Comparison of ENCODE assay signal across 16 cellular contexts in genomic region chr16:47047804-47048203, GRCh38.
DNase-seq lines count a peak whose midpoint lies in the region; ATAC-seq, FAIRE-seq and TF ChIP-seq lines count a peak whose summit lies in the region.
"Had no signal": no experiment of that assay in that cellular context is flagged by ENCODE, and none has a peak within 500 bp of the region (broad histone marks: within the 10 kb centered on the region; RNA-seq: fewer than 3 reads in every experiment).

No MANE protein-coding gene starts in this region.

- no peak overlapping the region for H2BK15ac ChIP-seq in IMR-90 (ENCODE audit: low read depth, low read length)

- H3K27ac ChIP-seq in IMR-90 (ENCODE audit: insufficient read depth, low read length) = no peak overlapping the region
- no peak overlapping the region for H3K27ac ChIP-seq in A673 (ENCODE audit: low read depth, low read length, poor library complexity, severe bottlenecking)

- H3K27me3 ChIP-seq in IMR-90 (ENCODE audit: control insufficient read depth, insufficient read depth, low read length) (peaks cover 11% of the 10 kb centered on the region; the same call in 1 of the 2 replicates), A673 (replicated peaks; ENCODE audit: insufficient read depth, low read depth, low read length, poor library complexity) (no peaks in the 10 kb centered on the region)

- DNase-seq in GM12892 (ENCODE audit: insufficient read length) = no peak
- no peak for DNase-seq in IMR-90
- DNase-seq in stimulated activated naive B cell treated with anti-CD40 and anti-IgM and Interleukin-4, amounts not matched to agents 10 μg/mL and 1 μg/mL and 100 μg/mL, for 72 hours = no peak
- no peak for DNase-seq in ureter (ENCODE audit: low spot score)
- DNase-seq in A673 (ENCODE audit: low spot score) = no peak
- DNase-seq: C1 segment of cervical spinal cord; CD4-positive, alpha-beta T cell; DMS79; EL; GOT3; HCEC 1CT; HFFc6 had no signal

- TF ChIP-seq RAD21 in IMR-90 (IDR thresholded peaks at IDR 0.05; ENCODE audit: low read length) = no peak

- no peak overlapping the region for H3K4me3 Mint-ChIP-seq in brain
- H3K4me3 Mint-ChIP-seq in stimulated activated naive B cell treated with anti-CD40 and anti-IgM and Interleukin-4, amounts not matched to agents 10 μg/mL and 1 μg/mL and 100 μg/mL, for 72 hours = no peak overlapping the region
- H3K4me3 Mint-ChIP-seq: B cell; CD4-positive, alpha-beta T cell; HFFc6 had no signal

- no peaks in the 10 kb centered on the region for H3K36me3 ChIP-seq in IMR-90 (ENCODE audit: control insufficient read depth, insufficient read depth, low read length)
- no peaks in the 10 kb centered on the region for H3K36me3 ChIP-seq in A673 (ENCODE audit: insufficient read depth, low read length, poor library complexity, severe bottlenecking)

- H2BK120ac ChIP-seq in IMR-90 (ENCODE audit: low read depth, low read length) = no peak overlapping the region

- H2AK9ac ChIP-seq in IMR-90 (replicated peaks; ENCODE audit: low read depth, low read length, poor library complexity) = no peak overlapping the region

- H3K14ac ChIP-seq in IMR-90 (replicated peaks; ENCODE audit: low read depth, low read length) = no peak overlapping the region

- H4K91ac ChIP-seq in IMR-90 (ENCODE audit: insufficient read depth, low read depth, low read length) = no peak overlapping the region

- peak; percentile 83 for FAIRE-seq in GM12892 (lab: Jason Lieb, UNC)
- FAIRE-seq: G401.6 had no signal

- intact Hi-C loops in IMR-90 (cut with micrococcal nuclease) (no loop called here), A673 (cut with micrococcal nuclease; ENCODE audit: unreplicated experiment) (no loop called here)

- H2AFZ ChIP-seq in IMR-90 (replicated peaks; ENCODE audit: low read length, poor library complexity) = peak overlapping the region; percentile 41

- H2BK5ac ChIP-seq in IMR-90 (ENCODE audit: low read depth, low read length, poor library complexity, severe bottlenecking) = no peak overlapping the region

- no peak overlapping the region for H3K18ac ChIP-seq in IMR-90 (ENCODE audit: low read depth, low read length)

- no peak overlapping the region for H4K8ac ChIP-seq in IMR-90 (ENCODE audit: low read depth in 2 of 2, low read length in 2 of 2)

- TF ChIP-seq CTCF in IMR-90 (conservative IDR thresholded peaks at IDR 0.05; ENCODE audit: low read depth, low read length) (no peak), brain (conservative IDR thresholded peaks at IDR 0.05) (no peak), A673 (conservative IDR thresholded peaks at IDR 0.05; ENCODE audit: low read depth, low read length) (no peak)

- H3K4me1 Mint-ChIP-seq in brain = peaks cover 38% of the 10 kb centered on the region
- peaks cover 19 to 40% of the 10 kb centered on the region in 2 donors for H3K4me1 Mint-ChIP-seq in stimulated activated naive B cell treated with anti-CD40 and anti-IgM and Interleukin-4, amounts not matched to agents 10 μg/mL and 1 μg/mL and 100 μg/mL, for 72 hours

- H3K9me3 Mint-ChIP-seq in brain = peaks cover 0 to 2% (median 0%) of the 10 kb centered on the region in 5 experiments
- H3K9me3 Mint-ChIP-seq in stimulated activated naive B cell treated with anti-CD40 and anti-IgM and Interleukin-4, amounts not matched to agents 10 μg/mL and 1 μg/mL and 100 μg/mL, for 72 hours = no peaks in the 10 kb centered on the region
- H3K9me3 Mint-ChIP-seq: CD4-positive, alpha-beta T cell; HFFc6 had no signal

- H3K4me3 ChIP-seq in IMR-90 (ENCODE audit: insufficient read depth, low read depth, low read length) (no peak overlapping the region), A673 (ENCODE audit: low read depth, low read length, poor library complexity, severe bottlenecking) (no peak overlapping the region)

- H3K4me1 ChIP-seq in IMR-90 (ENCODE audit: control insufficient read depth, insufficient read depth, low read length) (no peaks in the 10 kb centered on the region), A673 (ENCODE audit: insufficient read depth, low read length, poor library complexity, severe bottlenecking) (no peaks in the 10 kb centered on the region)

- H3K9ac ChIP-seq in IMR-90 (ENCODE audit: low read depth, low read length) = no peak overlapping the region

- no peak overlapping the region for H3K56ac ChIP-seq in IMR-90 (ENCODE audit: extremely low read depth, insufficient read depth, low read length)

- dilution Hi-C loops in IMR-90 (cut with HindIII; ENCODE audit: low sequenced_read_pairs, unreplicated experiment) = no loop called here

- in situ Hi-C loops in IMR-90 (cut with MboI; ENCODE audit: low sequenced_read_pairs) = no loop called here

- no peak overlapping the region for H2BK20ac ChIP-seq in IMR-90 (ENCODE audit: low read depth, low read length)

- 40% methylated on average over 1 of the region's 3 CpGs; no CpG with 5 or more reads in 1 of the 2 experiments for WGBS in IMR-90 (ENCODE audit: extremely low coverage in 2 of 2, insufficient read length in 1 of 2), 2 experiments

- TF ChIP-seq POLR2A in GM12892 (IDR thresholded peaks at IDR 0.05; ENCODE audit: low read depth, low read length) = no peak
- TF ChIP-seq POLR2A in IMR-90 (IDR thresholded peaks at IDR 0.05; ENCODE audit: low read depth, low read length) = no peak

- H3K27me3 Mint-ChIP-seq in brain = peaks cover 3% of the 10 kb centered on the region
- no peaks in the 10 kb centered on the region for H3K27me3 Mint-ChIP-seq in stimulated activated naive B cell treated with anti-CD40 and anti-IgM and Interleukin-4, amounts not matched to agents 10 μg/mL and 1 μg/mL and 100 μg/mL, for 72 hours
- H3K27me3 Mint-ChIP-seq: B cell; CD4-positive, alpha-beta T cell had no signal

- H3K79me1 ChIP-seq in IMR-90 (ENCODE audit: low read depth in 1 of 2, low read length in 2 of 2) = no peaks in the 10 kb centered on the region

- H2AK5ac ChIP-seq in IMR-90 (ENCODE audit: low read depth, low read length) = no peak overlapping the region

- H3K4me2 ChIP-seq in IMR-90 (ENCODE audit: low read depth, low read length) = no peak overlapping the region

- ATAC-seq in IMR-90 (ENCODE audit: low read depth) = no peak
- no peak for ATAC-seq in stimulated activated naive B cell treated with anti-CD40 and anti-IgM and Interleukin-4, amounts not matched to agents 10 μg/mL and 1 μg/mL and 100 μg/mL, for 72 hours (replicated peaks)
- ATAC-seq in GM18517 (IDR thresholded peaks at IDR 0.05; ENCODE audit: unreplicated experiment) = no peak

- POLR2A ChIA-PET in IMR-90 (lab: Charles Lee; ENCODE audit: unreplicated experiment) = no interaction called here
- POLR2A ChIA-PET in A673 (lab: Charles Lee; ENCODE audit: low non-redundant PET) = no interaction called here

- H3K23ac ChIP-seq in IMR-90 (ENCODE audit: low read depth, low read length) = no peak overlapping the region

- H3K4ac ChIP-seq in IMR-90 (ENCODE audit: low read depth, low read length) = no peak overlapping the region

- no peaks in the 10 kb centered on the region for H4K20me1 ChIP-seq in IMR-90 (ENCODE audit: insufficient read depth, low read length)

- no peak overlapping the region for H4K5ac ChIP-seq in IMR-90 (ENCODE audit: low read depth, low read length)

- H3K27ac Mint-ChIP-seq in brain = peak overlapping the region in 4 of 5 experiments; percentile 46 to 94 (median 72)
- H3K27ac Mint-ChIP-seq in stimulated activated naive B cell treated with anti-CD40 and anti-IgM and Interleukin-4, amounts not matched to agents 10 μg/mL and 1 μg/mL and 100 μg/mL, for 72 hours = peak overlapping the region; percentile 59
- H3K27ac Mint-ChIP-seq: CD4-positive, alpha-beta T cell; HFFc6 had no signal

- BruUV-seq in IMR-90 (replicated peaks; lab: Mats Ljungman, UMichigan) = no TSS peak
- no TSS peak for BruUV-seq in A673 (replicated peaks; lab: Mats Ljungman, UMichigan)

- H3K9me3 ChIP-seq in IMR-90 (ENCODE audit: control insufficient read depth, insufficient read depth, low read length) = no peaks in the 10 kb centered on the region
- H3K9me3 ChIP-seq in A673 (ENCODE audit: low read depth, low read length, poor library complexity, severe bottlenecking) = no peaks in the 10 kb centered on the region

- no peaks in the 10 kb centered on the region for H3K36me3 Mint-ChIP-seq in brain
- H3K36me3 Mint-ChIP-seq in stimulated activated naive B cell treated with anti-CD40 and anti-IgM and Interleukin-4, amounts not matched to agents 10 μg/mL and 1 μg/mL and 100 μg/mL, for 72 hours = no peaks in the 10 kb centered on the region

- CTCF ChIA-PET in IMR-90 (lab: Yijun Ruan, JAX) = interaction anchor here (2.7 kb wide), 1 partner anchor 10 kb away, joined by 11 read pairs; no protein-coding TSS in a partner anchor
- CTCF ChIA-PET in A673 (lab: Charles Lee) = no interaction called here

- no peaks in the 10 kb centered on the region for H3K9me1 ChIP-seq in IMR-90 (ENCODE audit: insufficient read depth, low read length)

TF ChIP-seq in IMR-90, 13 proteins besides CTCF, POLR2A, EP300 and RAD21:
- no peak for TF ChIP-seq RFX5 (IDR thresholded peaks at IDR 0.05; ENCODE audit: low read depth, low read length)
- no peak for TF ChIP-seq FOS (IDR thresholded peaks at IDR 0.05; ENCODE audit: low read depth, low read length)
- TF ChIP-seq MAZ (IDR thresholded peaks at IDR 0.05; ENCODE audit: borderline replicate concordance, low read depth, low read length) = no peak
- TF ChIP-seq RCOR1 (IDR thresholded peaks at IDR 0.05; ENCODE audit: insufficient replicate concordance, low read length) = no peak
- no peak for TF ChIP-seq SMC3 (IDR thresholded peaks at IDR 0.05; ENCODE audit: low read depth, low read length)
- TF ChIP-seq BHLHE40 (IDR thresholded peaks at IDR 0.05; ENCODE audit: low read depth, low read length) = no peak
- TF ChIP-seq USF2 (IDR thresholded peaks at IDR 0.05; ENCODE audit: low read depth, low read length) = no peak
TF ChIP-seq in IMR-90: peak in this region for 0.
